ENCODE assay signal across 11 cellular contexts in genomic region chr13:87884874-87885273, GRCh38.
DNase-seq lines count a peak whose midpoint lies in the region; ATAC-seq, FAIRE-seq and TF ChIP-seq lines count a peak whose summit lies in the region.
"Had no signal": no experiment of that assay in that cellular context is flagged by ENCODE, and none has a peak within 500 bp of the region (broad histone marks: within the 10 kb centered on the region; RNA-seq: fewer than 3 reads in every experiment).

No MANE protein-coding gene starts in this region.

- H2AFZ ChIP-seq in mesenchymal stem cell (ENCODE audit: low read depth, low read length) = no peak overlapping the region

- no peak for FAIRE-seq in GM12892 (lab: Jason Lieb, UNC)
- FAIRE-seq: K562 had no signal

- WGBS in mesenchymal stem cell = 0% methylated on average over 1 of the region's 5 CpGs

- no peak overlapping the region for H2BK5ac ChIP-seq in mesenchymal stem cell (ENCODE audit: low read depth, low read length, poor library complexity, severe bottlenecking)

- no peaks in the 10 kb centered on the region for H3K27me3 ChIP-seq in mesenchymal stem cell (ENCODE audit: control insufficient read depth in 1 of 2, insufficient read depth in 1 of 2, low read length in 2 of 2)

- H3K4me3 ChIP-seq in mesenchymal stem cell (ENCODE audit: insufficient read depth in 1 of 2, low read depth in 1 of 2, low read length in 2 of 2) = no peak overlapping the region
- H3K4me3 ChIP-seq: K562 had no signal

- no peak for TF ChIP-seq POLR2A in GM12892 (IDR thresholded peaks at IDR 0.05; ENCODE audit: low read depth, low read length)

- no peak overlapping the region for H4K8ac ChIP-seq in mesenchymal stem cell (ENCODE audit: low read length)

- no peak overlapping the region for H3K4ac ChIP-seq in mesenchymal stem cell (ENCODE audit: low read depth in 1 of 2, low read length in 2 of 2)

- no peak overlapping the region for H3K18ac ChIP-seq in mesenchymal stem cell (ENCODE audit: low read depth in 1 of 2, low read length in 2 of 2)

- no peak overlapping the region for H2BK15ac ChIP-seq in mesenchymal stem cell (ENCODE audit: low read depth, poor library complexity, severe bottlenecking)

- no peak overlapping the region for H2BK120ac ChIP-seq in mesenchymal stem cell (ENCODE audit: low read depth, low read length)

- no peak overlapping the region for H3K14ac ChIP-seq in mesenchymal stem cell (ENCODE audit: low read length in 2 of 2)

- H3K4me1 ChIP-seq in mesenchymal stem cell (ENCODE audit: control insufficient read depth, insufficient read depth, low read depth, low read length) = no peaks in the 10 kb centered on the region

- intact Hi-C loops in left colon (cut with DNase I, micrococcal nuclease) = no loop called here

- H3K79me1 ChIP-seq in mesenchymal stem cell (replicated peaks; ENCODE audit: low read length, poor library complexity, severe bottlenecking) = no peaks in the 10 kb centered on the region

- H3K4me2 ChIP-seq in mesenchymal stem cell (ENCODE audit: low read length, poor library complexity, severe bottlenecking) = no peak overlapping the region

- H3K36me3 ChIP-seq in mesenchymal stem cell (ENCODE audit: control insufficient read depth in 1 of 2, insufficient read depth in 2 of 2, low read depth in 1 of 2, low read length in 2 of 2) = no peaks in the 10 kb centered on the region
- H3K36me3 ChIP-seq: WERI-Rb-1 had no signal

- H4K91ac ChIP-seq in mesenchymal stem cell (ENCODE audit: low read length) = no peak overlapping the region

- H3K9me3 ChIP-seq in mesenchymal stem cell (ENCODE audit: control insufficient read depth, low read length) = no peaks in the 10 kb centered on the region

- no peak overlapping the region for H3K9ac ChIP-seq in mesenchymal stem cell (ENCODE audit: low read length)

- no peak overlapping the region for H2AK5ac ChIP-seq in mesenchymal stem cell (ENCODE audit: low read length, severe bottlenecking)

- H3K27ac ChIP-seq in mesenchymal stem cell (ENCODE audit: low read length, poor library complexity, severe bottlenecking) = no peak overlapping the region
- H3K27ac ChIP-seq: WERI-Rb-1 had no signal

- no peak overlapping the region for H2BK12ac ChIP-seq in mesenchymal stem cell (ENCODE audit: low read length in 2 of 2)

- ATAC-seq in left colon = no peak
- ATAC-seq: CD8-positive, alpha-beta T cell; K562 had no signal

- DNase-seq in DMS53 (lab: John Stamatoyannopoulos, UW) (peak; percentile 66), NCI-H1694 treated with DMSO at 0.1 percent for 48 hours (lab: John Stamatoyannopoulos, UW) (peak; percentile 34), astrocyte of the hippocampus (ENCODE audit: low read depth, low spot score) (peak; percentile 76), mesenchymal stem cell (peak; percentile 78), activated gamma-delta T cell treated with Interleukin-2 at 50 U/mL for 16 hours (no peak), GM12892 (ENCODE audit: insufficient read length) (no peak), left colon (no peak)
- DNase-seq in stimulated activated CD4-positive, alpha-beta T cell treated with anti-CD3 and anti-CD28 coated beads, Interleukin-1b, Interleukin-23, amount 100 ng/mL, for 48 hours = no peak
- DNase-seq: CD8-positive, alpha-beta T cell; WERI-Rb-1 had no signal

- H3K23ac ChIP-seq in mesenchymal stem cell (ENCODE audit: low read length in 2 of 2) = no peak overlapping the region

Comparison
In these comparisons a context has a peak if more than half of its experiments do, and no peak if none do; other contexts are left out.
1. DNase-seq: peak in DMS53 (single experiment), NCI-H1694 treated with DMSO at 0.1 percent for 48 hours (single experiment), astrocyte of the hippocampus (single experiment) and mesenchymal stem cell (single experiment); none in activated gamma-delta T cell treated with Interleukin-2 at 50 U/mL for 16 hours (single experiment), GM12892 (single experiment), left colon (0 of 2) and stimulated activated CD4-positive, alpha-beta T cell treated with anti-CD3 and anti-CD28 coated beads, Interleukin-1b, Interleukin-23, amount 100 ng/mL, for 48 hours (single experiment).